1 cellular context compared by ENCODE assay signal in genomic region chr2:25320077-25320476, GRCh38.
A peak's percentile ranks its signal among the peaks of the same experiment; 100 is the strongest.
TF ChIP-seq lines count a peak whose summit lies in the region.

No MANE protein-coding gene starts in this region.

TF ChIP-seq in GM12878, 131 proteins besides CTCF, POLR2A, EP300 and RAD21 (continued from another document):
- no peak for TF ChIP-seq CEBPZ (IDR thresholded peaks at IDR 0.05; ENCODE audit: low read depth, low read length)
- no peak for TF ChIP-seq ZNF384 (IDR thresholded peaks at IDR 0.05; ENCODE audit: borderline replicate concordance, low read depth, low read length)
- TF ChIP-seq KDM1A (IDR thresholded peaks at IDR 0.05; ENCODE audit: borderline replicate concordance) = no peak
- TF ChIP-seq CREB1 (IDR thresholded peaks at IDR 0.05; ENCODE audit: low read depth) = no peak
- TF ChIP-seq FOXK2 (IDR thresholded peaks at IDR 0.05) = no peak
- TF ChIP-seq ZNF622 (IDR thresholded peaks at IDR 0.05) = no peak
- TF ChIP-seq BMI1 (IDR thresholded peaks at IDR 0.05; ENCODE audit: borderline replicate concordance) = peak; percentile 14; the same call in 1 of the 2 replicates
- no peak for TF ChIP-seq ZBTB4 (CRISPR knock-in tag; IDR thresholded peaks at IDR 0.05)
- TF ChIP-seq MYC (IDR thresholded peaks at IDR 0.05; ENCODE audit: insufficient read depth, insufficient read length, insufficient replicate concordance, low read length, severe bottlenecking) = no peak
- peak; percentile 88 for TF ChIP-seq IKZF1 (conservative IDR thresholded peaks at IDR 0.05)
- no peak for TF ChIP-seq PKNOX1 (IDR thresholded peaks at IDR 0.05)
- TF ChIP-seq ZBTB11 (CRISPR knock-in tag; IDR thresholded peaks at IDR 0.05) = no peak
- TF ChIP-seq NRF1 (conservative IDR thresholded peaks at IDR 0.05; ENCODE audit: low read depth, low read length) = no peak
- no peak for TF ChIP-seq ZBTB40 (IDR thresholded peaks at IDR 0.05; ENCODE audit: borderline replicate concordance)
- no peak for TF ChIP-seq CHD2 (IDR thresholded peaks at IDR 0.05; ENCODE audit: borderline replicate concordance, low read depth, low read length)
- TF ChIP-seq WRNIP1 (IDR thresholded peaks at IDR 0.05; ENCODE audit: borderline replicate concordance, low read depth, low read length) = no peak
- TF ChIP-seq HDAC6 (IDR thresholded peaks at IDR 0.05; ENCODE audit: unreplicated experiment) = no peak
- no peak for TF ChIP-seq E4F1 (IDR thresholded peaks at IDR 0.05; ENCODE audit: borderline replicate concordance, partially characterized antibody)
- TF ChIP-seq ZNF207 (IDR thresholded peaks at IDR 0.05; ENCODE audit: borderline replicate concordance) = no peak
- no peak for TF ChIP-seq STAT3 (IDR thresholded peaks at IDR 0.05; ENCODE audit: low read depth, low read length)
- peak; percentile 53; the same call in 1 of the 2 replicates for TF ChIP-seq DPF2 (IDR thresholded peaks at IDR 0.05)
- peak; percentile 90 for TF ChIP-seq RUNX3 (IDR thresholded peaks at IDR 0.05; ENCODE audit: low read length)
- no peak for TF ChIP-seq ZSCAN29 (IDR thresholded peaks at IDR 0.05)
- TF ChIP-seq TAF1 (IDR thresholded peaks at IDR 0.05; ENCODE audit: borderline replicate concordance, low read depth, low read length) = no peak
- TF ChIP-seq NFIC (IDR thresholded peaks at IDR 0.05; ENCODE audit: low read depth, low read length) = peak; percentile 75
- TF ChIP-seq ATF7 (IDR thresholded peaks at IDR 0.05; ENCODE audit: low read depth) = no peak
- no peak for TF ChIP-seq JUNB (IDR thresholded peaks at IDR 0.05)
- no peak for TF ChIP-seq MTA3 (IDR thresholded peaks at IDR 0.05; ENCODE audit: borderline replicate concordance, low read length)
- no peak for TF ChIP-seq ZNF592 (IDR thresholded peaks at IDR 0.05)
- TF ChIP-seq TCF12 (IDR thresholded peaks at IDR 0.05; ENCODE audit: low read depth, low read length) = no peak
- no peak for TF ChIP-seq ZNF274 (IDR thresholded peaks at IDR 0.05; ENCODE audit: insufficient read depth, insufficient read length)
- TF ChIP-seq PML (IDR thresholded peaks at IDR 0.05; ENCODE audit: low read length) = no peak
- no peak for TF ChIP-seq NFXL1 (IDR thresholded peaks at IDR 0.05; ENCODE audit: borderline replicate concordance)
- no peak for TF ChIP-seq RFX5 (IDR thresholded peaks at IDR 0.05; ENCODE audit: low read depth, low read length)
- no peak for TF ChIP-seq CREM (IDR thresholded peaks at IDR 0.05; ENCODE audit: low read depth)
- TF ChIP-seq PAX5 (IDR thresholded peaks at IDR 0.05; ENCODE audit: borderline replicate concordance, low read depth, low read length) = peak; percentile 82; the same call in 1 of the 2 replicates
- TF ChIP-seq YBX1 (IDR thresholded peaks at IDR 0.05) = no peak
